In genomic region chr4:160159457-160159856, GRCh38 we compare ENCODE assay signal across 17 cellular contexts.
DNase-seq lines count a peak whose midpoint lies in the region; ATAC-seq and TF ChIP-seq lines count a peak whose summit lies in the region.
"Had no signal": no experiment of that assay in that cellular context is flagged by ENCODE, and none has a peak within 500 bp of the region (broad histone marks: within the 10 kb centered on the region; RNA-seq: fewer than 3 reads in every experiment).

No MANE protein-coding gene starts in this region.

- peak overlapping the region; percentile 36 for H3K18ac ChIP-seq in neuronal stem cell (ENCODE audit: low read length)

- intact Hi-C loops in Right ventricle myocardium superior (cut with DNase I): no loop called here
- intact Hi-C loops in cardiac septum (cut with DNase I): no loop called here
- intact Hi-C loops in upper lobe of right lung (cut with DNase I): no loop called here

- H4K91ac ChIP-seq in neuronal stem cell (ENCODE audit: low read depth, low read length, poor library complexity): no peak overlapping the region

- TF ChIP-seq CTCF in gastroesophageal sphincter (IDR thresholded peaks at IDR 0.05) (no peak), upper lobe of right lung (IDR thresholded peaks at IDR 0.05) (no peak), GM10266 (IDR thresholded peaks at IDR 0.05; ENCODE audit: control insufficient read depth, insufficient read depth, low read depth, missing control alignments) (no peak)

- TF ChIP-seq POLR2A in gastroesophageal sphincter (IDR thresholded peaks at IDR 0.05): no peak

- ATAC-seq in Right ventricle myocardium superior (ENCODE audit: poor library complexity) (no peak), gastroesophageal sphincter (peak; percentile 7), upper lobe of right lung (peak; percentile 41), GM21381 (IDR thresholded peaks at IDR 0.05; ENCODE audit: unreplicated experiment) (no peak)
- no peak for ATAC-seq in stimulated activated effector memory CD8-positive, alpha-beta T cell treated with anti-CD3 and anti-CD28 coated beads, Interleukin-12 subunit alpha, Interleukin-12 subunit beta, amount 100 ng/mL, for 72 hours
- ATAC-seq: GM12878, GM23338 had no signal

- H3K27me3 ChIP-seq in gastroesophageal sphincter: no peaks in the 10 kb centered on the region
- H3K27me3 ChIP-seq in neuronal stem cell (ENCODE audit: control insufficient read depth in 3 of 3, insufficient read depth in 3 of 3, low read depth in 1 of 3, low read length in 3 of 3): no peaks in the 10 kb centered on the region
- no peaks in the 10 kb centered on the region for H3K27me3 ChIP-seq in upper lobe of right lung

- H3K9me3 ChIP-seq in gastroesophageal sphincter (peaks cover 0 to 16% (median 0%) of the 10 kb centered on the region in 3 donors), neuronal stem cell (replicated peaks in 1 of 2; ENCODE audit: control insufficient read depth in 2 of 2, insufficient read depth in 1 of 2, low read depth in 1 of 2, low read length in 2 of 2) (no peaks in the 10 kb centered on the region), upper lobe of right lung (no peaks in the 10 kb centered on the region)

- H3K27ac ChIP-seq in gastroesophageal sphincter: no peak overlapping the region
- H3K27ac ChIP-seq in neuronal stem cell (replicated peaks; ENCODE audit: low read length): no peak overlapping the region
- no peak overlapping the region for H3K27ac ChIP-seq in upper lobe of right lung

- no peaks in the 10 kb centered on the region for H3K36me3 Mint-ChIP-seq in stimulated activated effector memory CD8-positive, alpha-beta T cell treated with anti-CD3 and anti-CD28 coated beads, Interleukin-12 subunit alpha, Interleukin-12 subunit beta, amount 100 ng/mL, for 72 hours

- H2BK12ac ChIP-seq in neuronal stem cell (ENCODE audit: low read length): no peak overlapping the region

- no peaks in the 10 kb centered on the region for H3K4me1 Mint-ChIP-seq in stimulated activated effector memory CD8-positive, alpha-beta T cell treated with anti-CD3 and anti-CD28 coated beads, Interleukin-12 subunit alpha, Interleukin-12 subunit beta, amount 100 ng/mL, for 72 hours
- H3K4me1 Mint-ChIP-seq: B cell, GM23338 had no signal

- H2AFZ ChIP-seq in neuronal stem cell (ENCODE audit: low read length): no peak overlapping the region
- H2AFZ ChIP-seq: GM23338 had no signal

- no peak overlapping the region for H3K4ac ChIP-seq in neuronal stem cell (ENCODE audit: low read length)

- H2BK15ac ChIP-seq in neuronal stem cell (ENCODE audit: low read length): no peak overlapping the region

- no peak overlapping the region for H2BK120ac ChIP-seq in neuronal stem cell (ENCODE audit: low read depth, low read length)

- H2BK5ac ChIP-seq in neuronal stem cell (ENCODE audit: low read length): no peak overlapping the region

- no peak for TF ChIP-seq EP300 in gastroesophageal sphincter (IDR thresholded peaks at IDR 0.05)

- no peaks in the 10 kb centered on the region for H3K4me1 ChIP-seq in gastroesophageal sphincter
- H3K4me1 ChIP-seq in neuronal stem cell (ENCODE audit: control insufficient read depth in 2 of 2, insufficient read depth in 1 of 2, low read depth in 1 of 2, low read length in 2 of 2): no peaks in the 10 kb centered on the region
- no peaks in the 10 kb centered on the region for H3K4me1 ChIP-seq in upper lobe of right lung

- no peaks in the 10 kb centered on the region for H3K79me1 ChIP-seq in neuronal stem cell (ENCODE audit: low read depth, low read length)

- H3K36me3 ChIP-seq in gastroesophageal sphincter (no peaks in the 10 kb centered on the region), neuronal stem cell (replicated peaks in 1 of 2; ENCODE audit: control insufficient read depth in 2 of 2, insufficient read depth in 2 of 2, low read length in 2 of 2) (no peaks in the 10 kb centered on the region), upper lobe of right lung (no peaks in the 10 kb centered on the region)

- no peak overlapping the region for H2AK5ac ChIP-seq in neuronal stem cell (ENCODE audit: low read depth, low read length)

- peaks cover 11% of the 10 kb centered on the region for H3K9me3 Mint-ChIP-seq in stimulated activated effector memory CD8-positive, alpha-beta T cell treated with anti-CD3 and anti-CD28 coated beads, Interleukin-12 subunit alpha, Interleukin-12 subunit beta, amount 100 ng/mL, for 72 hours

- H3K23ac ChIP-seq in neuronal stem cell (ENCODE audit: low read depth, low read length, poor library complexity): peak overlapping the region; percentile 29

- H3K4me3 ChIP-seq in gastroesophageal sphincter (no peak overlapping the region), neuronal stem cell (ENCODE audit: low read length in 2 of 2) (peak overlapping the region in 1 of 2 donors; percentile 26), upper lobe of right lung (no peak overlapping the region)
- H3K4me3 ChIP-seq: GM12878, GM23338 had no signal

- H3K27ac Mint-ChIP-seq in stimulated activated effector memory CD8-positive, alpha-beta T cell treated with anti-CD3 and anti-CD28 coated beads, Interleukin-12 subunit alpha, Interleukin-12 subunit beta, amount 100 ng/mL, for 72 hours: no peak overlapping the region
- H3K27ac Mint-ChIP-seq: B cell; CD4-positive, alpha-beta T cell; GM23338 had no signal

- H4K8ac ChIP-seq in neuronal stem cell (ENCODE audit: low read depth, low read length): no peak overlapping the region

- DNase-seq in Right ventricle myocardium superior (peak; percentile 31), cardiac septum (ENCODE audit: low spot score) (no peak), neuronal stem cell (ENCODE audit: low spot score) (no peak), upper lobe of right lung (no peak), GM10266 (ENCODE audit: extremely low spot score) (no peak)
- no peak for DNase-seq in stimulated activated effector memory CD8-positive, alpha-beta T cell treated with anti-CD3 and anti-CD28 coated beads, Interleukin-12 subunit alpha, Interleukin-12 subunit beta, amount 100 ng/mL, for 72 hours (ENCODE audit: low spot score in 2 of 2)
- DNase-seq: ACHN; C1 segment of cervical spinal cord; Calu3; CD4-positive, alpha-beta T cell; DMS 273 treated with DMSO at 0.1 percent for 48 hours; H7 had no signal

- WGBS in gastroesophageal sphincter (ENCODE audit: low coverage in 1 of 2), 2 donors: 80% methylated on average over 2 of the region's 15 CpGs; no CpG with 5 or more reads in 1 of the 2 donors
- WGBS in neuronal stem cell (ENCODE audit: extremely low coverage in 2 of 2, insufficient read length in 2 of 2, insufficient replicate concordance in 1 of 2), 2 donors: no CpG with 5 or more reads among the region's 15 CpGs

- no peak overlapping the region for H3K4me2 ChIP-seq in neuronal stem cell (ENCODE audit: insufficient read depth, low read length, poor library complexity, severe bottlenecking)
- H3K4me2 ChIP-seq: GM23338 had no signal

- no peak overlapping the region for H3K4me3 Mint-ChIP-seq in stimulated activated effector memory CD8-positive, alpha-beta T cell treated with anti-CD3 and anti-CD28 coated beads, Interleukin-12 subunit alpha, Interleukin-12 subunit beta, amount 100 ng/mL, for 72 hours
- H3K4me3 Mint-ChIP-seq: B cell; CD4-positive, alpha-beta T cell; GM23338 had no signal

- peak overlapping the region; percentile 39 for H3K14ac ChIP-seq in neuronal stem cell (ENCODE audit: low read length)

- H3K9ac ChIP-seq in neuronal stem cell (ENCODE audit: low read depth, low read length, poor library complexity): no peak overlapping the region

Comparison
In these comparisons a context has a peak if more than half of its experiments do, and no peak if none do; other contexts are left out.
1. ATAC-seq: peak in gastroesophageal sphincter (single experiment) and upper lobe of right lung (single experiment); none in Right ventricle myocardium superior (single experiment), GM21381 (single experiment) and stimulated activated effector memory CD8-positive, alpha-beta T cell treated with anti-CD3 and anti-CD28 coated beads, Interleukin-12 subunit alpha, Interleukin-12 subunit beta, amount 100 ng/mL, for 72 hours (single experiment).